13 cellular contexts compared by ENCODE assay signal in genomic region chr17:62963296-62963695, GRCh38. TPM values are rescaled to one million over a fixed set of nuclear protein-coding genes. Genes with fewer than 3 reads are reported as not detected.
DNase-seq lines count a peak whose midpoint lies in the region; ATAC-seq and TF ChIP-seq lines count a peak whose summit lies in the region.
"Had no signal": no experiment of that assay in that cellular context is flagged by ENCODE, and none has a peak within 500 bp of the region (broad histone marks: within the 10 kb centered on the region; RNA-seq: fewer than 3 reads in every experiment).

No MANE protein-coding gene starts in this region.

- H3K4me3 ChIP-seq in HEK293 (ENCODE audit: low read depth, low read length), result no peak overlapping the region
- no peak overlapping the region for H3K4me3 ChIP-seq in suprapubic skin
- H3K4me3 ChIP-seq: ascending aorta, SJCRH30, vagina had no signal

- TF ChIP-seq POLR2A in suprapubic skin (IDR thresholded peaks at IDR 0.05), result no peak

- peak; percentile 88 for DNase-seq in A172 (ENCODE audit: low spot score)
- DNase-seq in T1000 (lab: John Stamatoyannopoulos, UW), result peak; percentile 45
- DNase-seq in foreskin keratinocyte, result peak in 1 of 2 donors; percentile 68
- DNase-seq in activated T-cell treated with anti-CD3 and anti-CD28 coated beads for 4 hours, result no peak
- no peak for DNase-seq in suprapubic skin (ENCODE audit: low spot score in 2 of 2)
- no peak for DNase-seq in left ventricle myocardium superior
- DNase-seq: DMS53, NCI-H774, SJCRH30 had no signal

- H3K27me3 ChIP-seq in foreskin keratinocyte (no peaks in the 10 kb centered on the region), suprapubic skin (no peaks in the 10 kb centered on the region)
- H3K27me3 ChIP-seq: ascending aorta, vagina had no signal

- no peak overlapping the region for H3K27ac ChIP-seq in HEK293 (ENCODE audit: extremely low read depth, low read depth, low read length)
- no peak overlapping the region for H3K27ac ChIP-seq in foreskin keratinocyte
- no peak overlapping the region for H3K27ac ChIP-seq in suprapubic skin
- H3K27ac ChIP-seq: ascending aorta, SJCRH30, vagina had no signal

- CTCF ChIA-PET in HEK293 (lab: Yijun Ruan, JAX), result interaction anchor here (0.6 kb wide), 1 partner anchor 377 kb away, joined by 3 read pairs; no protein-coding TSS in a partner anchor

- POLR2A ChIA-PET in HEK293 (lab: Yijun Ruan, JAX), result no interaction called here

- 71% methylated on average over 3 of the region's 3 CpGs for WGBS in suprapubic skin

- H3K36me3 ChIP-seq in HEK293 (ENCODE audit: control insufficient read depth in 2 of 2, insufficient read depth in 1 of 2, low read length in 2 of 2), result no peaks in the 10 kb centered on the region
- H3K36me3 ChIP-seq in suprapubic skin, result no peaks in the 10 kb centered on the region
- H3K36me3 ChIP-seq: ascending aorta, SJCRH30, vagina had no signal

- no peaks in the 10 kb centered on the region for H3K9me3 ChIP-seq in HEK293 (ENCODE audit: control insufficient read depth, insufficient read depth, low read depth, low read length)
- no peaks in the 10 kb centered on the region for H3K9me3 ChIP-seq in suprapubic skin
- H3K9me3 ChIP-seq: ascending aorta, SJCRH30, vagina had no signal

- H3K4me1 ChIP-seq in HEK293 (ENCODE audit: control insufficient read depth, insufficient read depth, low read length), result peaks cover 11% of the 10 kb centered on the region
- H3K4me1 ChIP-seq in foreskin keratinocyte, result peaks cover 9% of the 10 kb centered on the region
- H3K4me1 ChIP-seq in suprapubic skin, result peaks cover 21% of the 10 kb centered on the region
- H3K4me1 ChIP-seq: SJCRH30 had no signal

- intact Hi-C loops in left ventricle myocardium superior (cut with micrococcal nuclease), result no loop called here

- no peak for TF ChIP-seq CTCF in HEK293 (tag by site-specific recombination; IDR thresholded peaks at IDR 0.05)
- TF ChIP-seq CTCF in foreskin keratinocyte (conservative IDR thresholded peaks at IDR 0.05), result no peak
- TF ChIP-seq CTCF in suprapubic skin (IDR thresholded peaks at IDR 0.05), result no peak

- peak; percentile 53 for ATAC-seq in foreskin keratinocyte
- no peak for ATAC-seq in left ventricle myocardium superior
- no peak for ATAC-seq in GM21737 (IDR thresholded peaks at IDR 0.05; ENCODE audit: unreplicated experiment)

- TF ChIP-seq EP300 in suprapubic skin (IDR thresholded peaks at IDR 0.05), result no peak

TF ChIP-seq in HEK293, 187 proteins besides CTCF, POLR2A, EP300 and RAD21:
- TF ChIP-seq ZNF768 (tag by site-specific recombination; IDR thresholded peaks at IDR 0.05) (no peak), ZNF704 (tag by site-specific recombination; IDR thresholded peaks at IDR 0.05) (no peak), ZBTB17 (tag by site-specific recombination; IDR thresholded peaks at IDR 0.05) (0 out of 2 replicates have a peak, but pooled peaks have one; percentile 3)

RNA-seq across cellular contexts. Expression of gene TANC2, which starts 2.7 kb away (rescaled TPM):
- total RNA-seq in A172 (2014; rRNA removed; shearing (Covaris generic)), result 4.9 and 26.0 TPM in 2 replicates
- total RNA-seq in foreskin keratinocyte, result 34.9 and 41.3 TPM in 2 replicates
- 2.3 and 2.8 TPM in 2 replicates for polyA plus RNA-seq in foreskin keratinocyte
- total RNA-seq in suprapubic skin, result 10 to 100 TPM; 38.8 to 82.4 (median 50.4) TPM
- total RNA-seq in left ventricle myocardium superior, result 6.6 TPM

Comparison
In these comparisons a context has a peak if more than half of its experiments do, and no peak if none do; other contexts are left out.
1. DNase-seq: peak in A172 (single experiment) and T1000 (single experiment); none in activated T-cell treated with anti-CD3 and anti-CD28 coated beads for 4 hours (single experiment), suprapubic skin (0 of 2) and left ventricle myocardium superior (single experiment).